Comparison of ENCODE assay signal across 8 cellular contexts in the genomic region with DNA sequence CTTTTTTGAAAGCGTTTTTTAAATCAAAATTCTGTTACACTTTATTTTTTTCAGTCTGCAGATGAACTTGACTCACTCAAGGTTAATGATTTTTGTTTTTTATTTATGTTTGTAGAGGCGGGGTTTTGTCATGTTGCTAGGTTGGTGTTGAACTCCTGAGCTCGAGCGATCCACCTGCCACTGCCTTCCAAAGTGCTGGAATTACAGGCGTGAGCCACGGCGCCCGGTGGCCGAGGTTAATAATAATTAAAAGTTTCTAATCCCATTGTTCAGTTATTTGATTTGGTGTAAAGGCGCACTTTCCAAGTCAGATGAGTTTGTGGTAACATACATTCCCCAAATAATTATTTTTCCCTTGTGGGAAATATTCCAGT. TPM values are rescaled to one million over a fixed set of nuclear protein-coding genes. Genes with fewer than 3 reads are reported as not detected.
DNase-seq lines count a peak whose midpoint lies in the region; ATAC-seq and TF ChIP-seq lines count a peak whose summit lies in the region.

No MANE protein-coding gene starts in this region.

- peak overlapping the region; percentile 91 for H3K4me3 Mint-ChIP-seq in stimulated activated naive CD8-positive, alpha-beta T cell treated with anti-CD3 and anti-CD28 coated beads, Interleukin-15, Interleukin-2, amounts not matched to agents 100 ng/mL and 50 ng/mL, for 24 hours

- no peak for ATAC-seq in stimulated activated naive CD8-positive, alpha-beta T cell treated with anti-CD3 and anti-CD28 coated beads, Interleukin-15, Interleukin-2, amounts not matched to agents 100 U/mL and 50 U/mL, for 24 hours
- no peak for ATAC-seq in GM19328 (IDR thresholded peaks at IDR 0.05; ENCODE audit: unreplicated experiment)
- ATAC-seq in HG03135 (IDR thresholded peaks at IDR 0.05; ENCODE audit: unreplicated experiment), result no peak

- H3K4me1 ChIP-seq in mesodermal cell (ENCODE audit: control insufficient read depth, insufficient read depth, low read length, poor library complexity, severe bottlenecking), result peaks cover 10% of the 10 kb centered on the region

- no peaks in the 10 kb centered on the region for H3K36me3 ChIP-seq in brain microvascular endothelial cell (replicated peaks)
- H3K36me3 ChIP-seq in mesodermal cell (ENCODE audit: control insufficient read depth, insufficient read depth, low read length), result peaks cover 8% of the 10 kb centered on the region

- H3K9me3 Mint-ChIP-seq in stimulated activated naive CD8-positive, alpha-beta T cell treated with anti-CD3 and anti-CD28 coated beads, Interleukin-15, Interleukin-2, amounts not matched to agents 100 ng/mL and 50 ng/mL, for 24 hours, result no peaks in the 10 kb centered on the region

- in situ Hi-C loops in brain microvascular endothelial cell (cut with HindIII; ENCODE audit: low pct_ligation_motif_present, low sequenced_read_pairs), result no loop called here

- H3K4me3 ChIP-seq in brain microvascular endothelial cell (ENCODE audit: low read depth, low read length), result peak overlapping the region; percentile 97
- peak overlapping the region; percentile 89 for H3K4me3 ChIP-seq in mesodermal cell (ENCODE audit: extremely low read depth, insufficient read depth, low read length, poor library complexity, severe bottlenecking)

- H3K27ac Mint-ChIP-seq in stimulated activated naive CD8-positive, alpha-beta T cell treated with anti-CD3 and anti-CD28 coated beads, Interleukin-15, Interleukin-2, amounts not matched to agents 100 ng/mL and 50 ng/mL, for 24 hours, result peak overlapping the region; percentile 100

- TF ChIP-seq CTCF in brain microvascular endothelial cell (IDR thresholded peaks at IDR 0.05; ENCODE audit: low read depth, low read length, missing control alignments), result no peak

- no peaks in the 10 kb centered on the region for H3K27me3 ChIP-seq in brain microvascular endothelial cell (replicated peaks)

- H3K4me1 Mint-ChIP-seq in stimulated activated naive CD8-positive, alpha-beta T cell treated with anti-CD3 and anti-CD28 coated beads, Interleukin-15, Interleukin-2, amounts not matched to agents 100 ng/mL and 50 ng/mL, for 24 hours (ENCODE audit: low read depth), result peaks cover 75% of the 10 kb centered on the region

- H3K27ac ChIP-seq in brain microvascular endothelial cell (peak overlapping the region; percentile 100), mesodermal cell (ENCODE audit: low read depth, low read length, severe bottlenecking) (peak overlapping the region; percentile 99)

- no peaks in the 10 kb centered on the region for H3K9me3 ChIP-seq in mesodermal cell (ENCODE audit: control insufficient read depth, low read length)

- 23 to 33% methylated on average over 1 to 3 of the region's 10 CpGs for WGBS in mesodermal cell (ENCODE audit: insufficient coverage in 2 of 2), 2 experiments

- H3K36me3 Mint-ChIP-seq in stimulated activated naive CD8-positive, alpha-beta T cell treated with anti-CD3 and anti-CD28 coated beads, Interleukin-15, Interleukin-2, amounts not matched to agents 100 ng/mL and 50 ng/mL, for 24 hours (ENCODE audit: low read depth), result peaks cover 34% of the 10 kb centered on the region

- no peaks in the 10 kb centered on the region for H3K27me3 Mint-ChIP-seq in stimulated activated naive CD8-positive, alpha-beta T cell treated with anti-CD3 and anti-CD28 coated beads, Interleukin-15, Interleukin-2, amounts not matched to agents 100 ng/mL and 50 ng/mL, for 24 hours

- no peak for DNase-seq in stimulated activated naive CD8-positive, alpha-beta T cell treated with anti-CD3 and anti-CD28 coated beads, Interleukin-15, Interleukin-2, amounts not matched to agents 100 U/mL and 50 U/mL, for 24 hours
- DNase-seq in brain microvascular endothelial cell, result no peak
- DNase-seq in iPS-NIHi11 (ENCODE audit: low spot score), result no peak
- DNase-seq in activated CD8-positive, alpha-beta memory T cell treated with anti-CD3 and anti-CD28 coated beads, Interleukin-2, amount 50 U/mL, for 48 hours, result no peak

RNA-seq across cellular contexts. Expression of a gene that starts 1.2 kb away (rescaled TPM):
- polyA plus RNA-seq in mesodermal cell (2013, experiment 1 of 2), result 45.0 TPM
- 48.0 TPM for polyA plus RNA-seq in mesodermal cell (2013, experiment 2 of 2)
